ENCODE assay signal across 11 cellular contexts in genomic region chr17:14886200-14886739, GRCh38.
DNase-seq lines count a peak whose midpoint lies in the region; ATAC-seq and TF ChIP-seq lines count a peak whose summit lies in the region.
"Had no signal": no experiment of that assay in that cellular context is flagged by ENCODE, and none has a peak within 500 bp of the region (broad histone marks: within the 10 kb centered on the region; RNA-seq: fewer than 3 reads in every experiment).

No MANE protein-coding gene starts in this region.

- in situ Hi-C loops in mammary epithelial cell (cut with MboI; ENCODE audit: low sequenced_read_pairs in 2 of 2), result no loop called here

- no peaks in the 10 kb centered on the region for H3K4me1 Mint-ChIP-seq in activated T-cell treated with anti-CD3 and anti-CD28 coated beads, Interleukin-2, amount 50 U/mL, for 4 hours (ENCODE audit: low read depth)

- DNase-seq in GM10266 (ENCODE audit: extremely low spot score), result no peak
- peak; percentile 13 for DNase-seq in MV-4-11 (lab: John Stamatoyannopoulos, UW)
- peak; percentile 44 for DNase-seq in mammary epithelial cell
- no peak for DNase-seq in activated effector memory CD4-positive, alpha-beta T cell treated with anti-CD3 and anti-CD28 coated beads, Interleukin-2, amount 50 U/mL, for 16 hours
- DNase-seq in activated T-cell treated with anti-CD3 and anti-CD28 coated beads, Interleukin-2, amount 50 U/mL, for 4 hours, result no peak
- DNase-seq in AG20443 (ENCODE audit: low spot score), result no peak
- DNase-seq: left colon, psoas muscle had no signal

- dilution Hi-C loops in mammary epithelial cell (cut with HindIII; ENCODE audit: low sequenced_read_pairs), result no loop called here

- WGBS in mammary epithelial cell (ENCODE audit: low coverage, missing lambda C conversion rate), result 96% methylated on average over 2 of the region's 2 CpGs
- whole genome bisulfite sequencing in liver, result 96% methylated on average over 2 of the region's 2 CpGs

- no peaks in the 10 kb centered on the region for H4K20me1 ChIP-seq in mammary epithelial cell (ENCODE audit: insufficient read depth, low read length)

- CTCF ChIA-PET in mammary epithelial cell (lab: Charles Lee; ENCODE audit: low non-redundant PET), result interaction anchor here (0.5 to 0.6 kb wide), 2 partner anchors 23 to 270 kb away, joined by 3 to 5 read pairs; no protein-coding TSS in a partner anchor

- H3K79me2 ChIP-seq in mammary epithelial cell (ENCODE audit: insufficient read depth, low read length), result no peaks in the 10 kb centered on the region

- H3K36me3 Mint-ChIP-seq in activated T-cell treated with anti-CD3 and anti-CD28 coated beads, Interleukin-2, amount 50 U/mL, for 4 hours (ENCODE audit: insufficient read depth), result peaks cover 4% of the 10 kb centered on the region

- H3K4me3 ChIP-seq in mammary epithelial cell (replicated peaks in 1 of 3; ENCODE audit: insufficient read depth in 1 of 3, low read depth in 2 of 3, low read length in 3 of 3), result no peak overlapping the region
- H3K4me3 ChIP-seq in liver (ENCODE audit: low read depth in 1 of 3, low read length in 3 of 3), result no peak overlapping the region
- H3K4me3 ChIP-seq: psoas muscle had no signal

- no peak overlapping the region for H3K4me3 Mint-ChIP-seq in activated T-cell treated with anti-CD3 and anti-CD28 coated beads, Interleukin-2, amount 50 U/mL, for 4 hours
- H3K4me3 Mint-ChIP-seq: dendritic cell treated with granulocyte-macrophage colony-stimulating factor and Interleukin-4, amounts not matched to agents 40 ng/mL and 50 ng/mL, for 4 days had no signal

- no peak overlapping the region for H2AFZ ChIP-seq in mammary epithelial cell (ENCODE audit: low read depth, low read length)

- H3K9ac ChIP-seq in mammary epithelial cell (ENCODE audit: insufficient read depth, low read length) (no peak overlapping the region), liver (ENCODE audit: low read depth in 1 of 2, low read length in 2 of 2) (no peak overlapping the region)

- peak; percentile 69 to 72 for TF ChIP-seq RAD21 in liver (IDR thresholded peaks at IDR 0.05)

- TF ChIP-seq CTCF in GM10266 (IDR thresholded peaks at IDR 0.05; ENCODE audit: control insufficient read depth, insufficient read depth, low read depth, missing control alignments) (peak; percentile 9), mammary epithelial cell (conservative IDR thresholded peaks at IDR 0.05 in 1 of 2, IDR thresholded peaks at IDR 0.05 in 1 of 2; ENCODE audit: extremely low read depth in 1 of 2, insufficient read depth in 1 of 2, low read depth in 1 of 2, low read length in 2 of 2) (peak; percentile 39 to 45), liver (IDR thresholded peaks at IDR 0.05; ENCODE audit: low read depth, low read length, missing input control) (peak; percentile 58)

- ATAC-seq in activated T-cell treated with anti-CD3 and anti-CD28 coated beads, Interleukin-2, amount 50 U/mL, for 4 hours, result no peak
- ATAC-seq in HG03378 (IDR thresholded peaks at IDR 0.05; ENCODE audit: unreplicated experiment), result no peak
- ATAC-seq: left colon, psoas muscle had no signal

- peaks cover 22% of the 10 kb centered on the region for H3K27me3 Mint-ChIP-seq in activated T-cell treated with anti-CD3 and anti-CD28 coated beads, Interleukin-2, amount 50 U/mL, for 4 hours (ENCODE audit: low read depth)

- H3K27ac ChIP-seq in mammary epithelial cell (ENCODE audit: insufficient read depth, low read depth, low read length) (no peak overlapping the region), liver (ENCODE audit: low read depth in 1 of 2, low read length in 2 of 2) (no peak overlapping the region)
- H3K27ac ChIP-seq: psoas muscle had no signal

- no TSS peak for BruUV-seq in mammary epithelial cell (replicated peaks; lab: Mats Ljungman, UMichigan)

- H3K9me3 ChIP-seq in mammary epithelial cell (replicated peaks; ENCODE audit: insufficient read depth, low read length), result peaks cover 11% of the 10 kb centered on the region
- peaks cover 0 to 9% (median 3%) of the 10 kb centered on the region in 4 donors for H3K9me3 ChIP-seq in liver (ENCODE audit: control insufficient read depth in 4 of 4, low read length in 3 of 4)

- intact Hi-C loops in mammary epithelial cell (cut with micrococcal nuclease), result loop anchor here (1.0 to 5.0 kb wide), 2 partner anchors 40 to 271 kb away; no protein-coding TSS in a partner anchor

- no peaks in the 10 kb centered on the region for H3K36me3 ChIP-seq in mammary epithelial cell (ENCODE audit: insufficient read depth, low read length)
- no peaks in the 10 kb centered on the region for H3K36me3 ChIP-seq in liver (ENCODE audit: control insufficient read depth in 4 of 4, insufficient read depth in 3 of 4, low read depth in 1 of 4, low read length in 3 of 4)

- H3K27me3 ChIP-seq in mammary epithelial cell (ENCODE audit: insufficient read depth, low read length), result no peaks in the 10 kb centered on the region
- peaks cover 0 to 7% (median 0%) of the 10 kb centered on the region in 4 donors for H3K27me3 ChIP-seq in liver (ENCODE audit: control insufficient read depth in 4 of 4, insufficient read depth in 4 of 4, low read length in 3 of 4)

- H3K4me1 ChIP-seq in mammary epithelial cell (ENCODE audit: insufficient read depth, low read length) (no peaks in the 10 kb centered on the region), liver (ENCODE audit: control insufficient read depth in 4 of 4, insufficient read depth in 4 of 4, low read length in 3 of 4) (no peaks in the 10 kb centered on the region)
- H3K4me1 ChIP-seq: psoas muscle had no signal

- H3K9me3 Mint-ChIP-seq in activated T-cell treated with anti-CD3 and anti-CD28 coated beads, Interleukin-2, amount 50 U/mL, for 4 hours, result peaks cover 38% of the 10 kb centered on the region

- no peak overlapping the region for H3K4me2 ChIP-seq in mammary epithelial cell (ENCODE audit: insufficient read depth, low read depth, low read length)

TF ChIP-seq in liver, 16 proteins besides CTCF, POLR2A, EP300 and RAD21:
- TF ChIP-seq FOXA2 (IDR thresholded peaks at IDR 0.05) (no peak), ATF3 (IDR thresholded peaks at IDR 0.05) (no peak), HNF4G (IDR thresholded peaks at IDR 0.05) (no peak), HNF4A (conservative IDR thresholded peaks at IDR 0.05) (no peak), RXRA (IDR thresholded peaks at IDR 0.05) (no peak)
- TF ChIP-seq, protein P1, sequence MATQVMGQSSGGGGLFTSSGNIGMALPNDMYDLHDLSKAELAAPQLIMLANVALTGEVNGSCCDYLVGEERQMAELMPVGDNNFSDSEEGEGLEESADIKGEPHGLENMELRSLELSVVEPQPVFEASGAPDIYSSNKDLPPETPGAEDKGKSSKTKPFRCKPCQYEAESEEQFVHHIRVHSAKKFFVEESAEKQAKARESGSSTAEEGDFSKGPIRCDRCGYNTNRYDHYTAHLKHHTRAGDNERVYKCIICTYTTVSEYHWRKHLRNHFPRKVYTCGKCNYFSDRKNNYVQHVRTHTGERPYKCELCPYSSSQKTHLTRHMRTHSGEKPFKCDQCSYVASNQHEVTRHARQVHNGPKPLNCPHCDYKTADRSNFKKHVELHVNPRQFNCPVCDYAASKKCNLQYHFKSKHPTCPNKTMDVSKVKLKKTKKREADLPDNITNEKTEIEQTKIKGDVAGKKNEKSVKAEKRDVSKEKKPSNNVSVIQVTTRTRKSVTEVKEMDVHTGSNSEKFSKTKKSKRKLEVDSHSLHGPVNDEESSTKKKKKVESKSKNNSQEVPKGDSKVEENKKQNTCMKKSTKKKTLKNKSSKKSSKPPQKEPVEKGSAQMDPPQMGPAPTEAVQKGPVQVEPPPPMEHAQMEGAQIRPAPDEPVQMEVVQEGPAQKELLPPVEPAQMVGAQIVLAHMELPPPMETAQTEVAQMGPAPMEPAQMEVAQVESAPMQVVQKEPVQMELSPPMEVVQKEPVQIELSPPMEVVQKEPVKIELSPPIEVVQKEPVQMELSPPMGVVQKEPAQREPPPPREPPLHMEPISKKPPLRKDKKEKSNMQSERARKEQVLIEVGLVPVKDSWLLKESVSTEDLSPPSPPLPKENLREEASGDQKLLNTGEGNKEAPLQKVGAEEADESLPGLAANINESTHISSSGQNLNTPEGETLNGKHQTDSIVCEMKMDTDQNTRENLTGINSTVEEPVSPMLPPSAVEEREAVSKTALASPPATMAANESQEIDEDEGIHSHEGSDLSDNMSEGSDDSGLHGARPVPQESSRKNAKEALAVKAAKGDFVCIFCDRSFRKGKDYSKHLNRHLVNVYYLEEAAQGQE (IDR thresholded peaks at IDR 0.05), result no peak
- TF ChIP-seq, protein P2, sequence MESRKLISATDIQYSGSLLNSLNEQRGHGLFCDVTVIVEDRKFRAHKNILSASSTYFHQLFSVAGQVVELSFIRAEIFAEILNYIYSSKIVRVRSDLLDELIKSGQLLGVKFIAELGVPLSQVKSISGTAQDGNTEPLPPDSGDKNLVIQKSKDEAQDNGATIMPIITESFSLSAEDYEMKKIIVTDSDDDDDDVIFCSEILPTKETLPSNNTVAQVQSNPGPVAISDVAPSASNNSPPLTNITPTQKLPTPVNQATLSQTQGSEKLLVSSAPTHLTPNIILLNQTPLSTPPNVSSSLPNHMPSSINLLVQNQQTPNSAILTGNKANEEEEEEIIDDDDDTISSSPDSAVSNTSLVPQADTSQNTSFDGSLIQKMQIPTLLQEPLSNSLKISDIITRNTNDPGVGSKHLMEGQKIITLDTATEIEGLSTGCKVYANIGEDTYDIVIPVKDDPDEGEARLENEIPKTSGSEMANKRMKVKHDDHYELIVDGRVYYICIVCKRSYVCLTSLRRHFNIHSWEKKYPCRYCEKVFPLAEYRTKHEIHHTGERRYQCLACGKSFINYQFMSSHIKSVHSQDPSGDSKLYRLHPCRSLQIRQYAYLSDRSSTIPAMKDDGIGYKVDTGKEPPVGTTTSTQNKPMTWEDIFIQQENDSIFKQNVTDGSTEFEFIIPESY (IDR thresholded peaks at IDR 0.05), result no peak
TF ChIP-seq in liver: peak in this region for 0.

Comparison
In these comparisons a context has a peak if more than half of its experiments do, and no peak if none do; other contexts are left out.
1. DNase-seq: peak in MV-4-11 (single experiment) and mammary epithelial cell (single experiment); none in GM10266 (single experiment), activated effector memory CD4-positive, alpha-beta T cell treated with anti-CD3 and anti-CD28 coated beads, Interleukin-2, amount 50 U/mL, for 16 hours (single experiment), activated T-cell treated with anti-CD3 and anti-CD28 coated beads, Interleukin-2, amount 50 U/mL, for 4 hours (single experiment) and AG20443 (single experiment).
2. Peak in every context shown above with its lines, with median percentiles within 50 percentile points of each other: CTCF ChIP-seq.